Comparison of ENCODE assay signal across 8 cellular contexts in genomic region chr16:33646382-33646781, GRCh38.
DNase-seq lines count a peak whose midpoint lies in the region; ATAC-seq, FAIRE-seq and TF ChIP-seq lines count a peak whose summit lies in the region.
"Not testable (repeated sequence)": the region's sequence is repeated elsewhere in the genome, so short reads cannot be mapped to it uniquely, and the experiment has no call there.

No MANE protein-coding gene starts in this region.

- H3K36me3 ChIP-seq in bronchial epithelial cell (ENCODE audit: control insufficient read depth, insufficient read depth, low read length), result not testable (repeated sequence)

- not testable (repeated sequence) for H3K4me1 Mint-ChIP-seq in stimulated activated memory B cell treated with anti-CD40 and anti-IgM and Interleukin-4, amounts not matched to agents 10 μg/mL and 1 μg/mL and 100 μg/mL, for 72 hours

- H3K4me3 ChIP-seq in bronchial epithelial cell (ENCODE audit: low read depth, low read length), result not testable (repeated sequence)

- not testable (repeated sequence) for H3K27ac Mint-ChIP-seq in stimulated activated memory B cell treated with anti-CD40 and anti-IgM and Interleukin-4, amounts not matched to agents 10 μg/mL and 1 μg/mL and 100 μg/mL, for 72 hours

- not testable (repeated sequence) for H3K4me3 Mint-ChIP-seq in stimulated activated memory B cell treated with anti-CD40 and anti-IgM and Interleukin-4, amounts not matched to agents 10 μg/mL and 1 μg/mL and 100 μg/mL, for 72 hours

- intact Hi-C loops in left ventricle myocardium superior (cut with micrococcal nuclease), result not testable (repeated sequence)

- H3K36me3 Mint-ChIP-seq in stimulated activated memory B cell treated with anti-CD40 and anti-IgM and Interleukin-4, amounts not matched to agents 10 μg/mL and 1 μg/mL and 100 μg/mL, for 72 hours, result not testable (repeated sequence)

- ATAC-seq in GM19463 (IDR thresholded peaks at IDR 0.05; ENCODE audit: unreplicated experiment), result peak; percentile 30
- peak; percentile 79 for ATAC-seq in left ventricle myocardium superior
- peak; percentile 39 for ATAC-seq in stimulated activated memory B cell treated with anti-CD40 and anti-IgM and Interleukin-4, amounts not matched to agents 10 μg/mL and 1 μg/mL and 100 μg/mL, for 72 hours

- not testable (repeated sequence) for TF ChIP-seq CTCF in bronchial epithelial cell (IDR thresholded peaks at IDR 0.05; ENCODE audit: insufficient read depth, low read length, severe bottlenecking)

- H3K9me3 Mint-ChIP-seq in stimulated activated memory B cell treated with anti-CD40 and anti-IgM and Interleukin-4, amounts not matched to agents 10 μg/mL and 1 μg/mL and 100 μg/mL, for 72 hours, result not testable (repeated sequence)

- H3K27me3 ChIP-seq in bronchial epithelial cell (ENCODE audit: control insufficient read depth, insufficient read depth, low read length), result not testable (repeated sequence)

- FAIRE-seq in RCC 7860 (lab: Jason Lieb, UNC); bronchial epithelial cell (lab: Jason Lieb, UNC): not testable (repeated sequence)

- peak; percentile 10 for DNase-seq in LoVo (ENCODE audit: low spot score)
- peak; percentile 26 for DNase-seq in NOMO-1 treated with DMSO at 0.1 percent for 48 hours (lab: John Stamatoyannopoulos, UW; ENCODE audit: unreplicated experiment)
- DNase-seq in RCC 7860 (ENCODE audit: low spot score), result peak; percentile 3
- peak; percentile 2 for DNase-seq in SK-MEL-5 (ENCODE audit: low read depth, low spot score)
- DNase-seq in bronchial epithelial cell (ENCODE audit: low read depth), result peak; percentile 18
- not testable (repeated sequence) for DNase-seq in left ventricle myocardium superior

- not testable (repeated sequence) for H3K27me3 Mint-ChIP-seq in stimulated activated memory B cell treated with anti-CD40 and anti-IgM and Interleukin-4, amounts not matched to agents 10 μg/mL and 1 μg/mL and 100 μg/mL, for 72 hours

- in situ Hi-C loops in SK-MEL-5 (cut with HindIII; ENCODE audit: low pct_unique_long_range_greater_than_20kb, low sequenced_read_pairs), result not testable (repeated sequence)
